ENCODE assay signal across 10 cellular contexts in genomic region chrX:125436855-125437254, GRCh38.
DNase-seq lines count a peak whose midpoint lies in the region; ATAC-seq and TF ChIP-seq lines count a peak whose summit lies in the region.
"Had no signal": no experiment of that assay in that cellular context is flagged by ENCODE, and none has a peak within 500 bp of the region (broad histone marks: within the 10 kb centered on the region; RNA-seq: fewer than 3 reads in every experiment).

No MANE protein-coding gene starts in this region.

- no peaks in the 10 kb centered on the region for H3K9me3 ChIP-seq in SK-N-MC (ENCODE audit: low read depth, low read length)
- H3K9me3 ChIP-seq in lung (ENCODE audit: control insufficient read depth in 2 of 2, insufficient read depth in 1 of 2, low read length in 1 of 2): no peaks in the 10 kb centered on the region
- H3K9me3 ChIP-seq in tibial nerve: no peaks in the 10 kb centered on the region
- H3K9me3 ChIP-seq: colonic mucosa had no signal

- no peak for ATAC-seq in lung (ENCODE audit: insufficient read depth, low FRiP score)
- no peak for ATAC-seq in GM19397 (IDR thresholded peaks at IDR 0.05; ENCODE audit: unreplicated experiment)
- ATAC-seq: left ventricle myocardium superior had no signal

- TF ChIP-seq EP300 in tibial nerve (IDR thresholded peaks at IDR 0.05): no peak

- H3K4me1 ChIP-seq in lung (ENCODE audit: control insufficient read depth in 2 of 2, insufficient read depth in 2 of 2, low read length in 2 of 2) (no peaks in the 10 kb centered on the region), tibial nerve (no peaks in the 10 kb centered on the region)
- H3K4me1 ChIP-seq: colonic mucosa had no signal

- DNase-seq in GM12865 (ENCODE audit: low read depth) (peak; percentile 0), HFFc6 (no peak), SK-N-MC (ENCODE audit: low read depth, low spot score) (peak; percentile 16), lung (ENCODE audit: low spot score) (no peak), tibial nerve (ENCODE audit: low spot score in 2 of 2) (no peak), inferior parietal cortex (ENCODE audit: extremely low spot score) (no peak)
- DNase-seq: activated CD8-positive, alpha-beta memory T cell treated with anti-CD3 and anti-CD28 coated beads for 24 hours; colonic mucosa; left ventricle myocardium superior had no signal

- peak; percentile 15 for TF ChIP-seq CTCF in GM12865 (IDR thresholded peaks at IDR 0.05; ENCODE audit: insufficient read depth, low read depth, low read length, missing control alignments)
- TF ChIP-seq CTCF in HFFc6 (IDR thresholded peaks at IDR 0.05): 0 out of 2 replicates have a peak, but pooled peaks have one; percentile 15
- peak; percentile 2 for TF ChIP-seq CTCF in lung (IDR thresholded peaks at IDR 0.05; ENCODE audit: control extremely low read depth, extremely low read depth)
- TF ChIP-seq CTCF in tibial nerve (IDR thresholded peaks at IDR 0.05): peak in 1 of 5 experiments; percentile 12

- no peak overlapping the region for H3K27ac Mint-ChIP-seq in HFFc6

- no peak for TF ChIP-seq POLR2A in tibial nerve (IDR thresholded peaks at IDR 0.05)

- no peaks in the 10 kb centered on the region for H3K4me1 Mint-ChIP-seq in HFFc6 (ENCODE audit: low read depth)

- H3K4me3 ChIP-seq in GM12865 (ENCODE audit: low read depth, low read length) (no peak overlapping the region), SK-N-MC (no peak overlapping the region), lung (no peak overlapping the region), tibial nerve (no peak overlapping the region)
- H3K4me3 ChIP-seq: colonic mucosa had no signal

- H3K27me3 ChIP-seq in lung (ENCODE audit: control insufficient read depth, insufficient read depth): no peaks in the 10 kb centered on the region
- no peaks in the 10 kb centered on the region for H3K27me3 ChIP-seq in tibial nerve
- H3K27me3 ChIP-seq: colonic mucosa had no signal

- H3K9ac ChIP-seq in SK-N-MC (ENCODE audit: insufficient read length): no peak overlapping the region

- H3K36me3 ChIP-seq in SK-N-MC (ENCODE audit: insufficient read depth, low read length) (no peaks in the 10 kb centered on the region), lung (ENCODE audit: control insufficient read depth in 2 of 2, insufficient read depth in 2 of 2, low read length in 2 of 2) (no peaks in the 10 kb centered on the region), tibial nerve (no peaks in the 10 kb centered on the region)
- H3K36me3 ChIP-seq: colonic mucosa had no signal

- H3K9me3 Mint-ChIP-seq in HFFc6: peaks cover 21% of the 10 kb centered on the region

- no peak overlapping the region for H3K4me3 Mint-ChIP-seq in HFFc6

- no peaks in the 10 kb centered on the region for H3K27me3 Mint-ChIP-seq in HFFc6 (ENCODE audit: insufficient read depth)

- no peaks in the 10 kb centered on the region for H3K36me3 Mint-ChIP-seq in HFFc6 (ENCODE audit: low read depth)

- H3K27ac ChIP-seq in SK-N-MC (no peak overlapping the region), lung (ENCODE audit: low read depth in 1 of 2, low read length in 1 of 2) (no peak overlapping the region), tibial nerve (no peak overlapping the region)
- H3K27ac ChIP-seq: colonic mucosa had no signal

Comparison
In these comparisons a context has a peak if more than half of its experiments do, and no peak if none do; other contexts are left out.
1. DNase-seq: peak in GM12865 (single experiment) and SK-N-MC (single experiment); none in HFFc6 (single experiment), lung (single experiment), tibial nerve (0 of 2) and inferior parietal cortex (single experiment).